9 cellular contexts compared by ENCODE assay signal in the genomic region with DNA sequence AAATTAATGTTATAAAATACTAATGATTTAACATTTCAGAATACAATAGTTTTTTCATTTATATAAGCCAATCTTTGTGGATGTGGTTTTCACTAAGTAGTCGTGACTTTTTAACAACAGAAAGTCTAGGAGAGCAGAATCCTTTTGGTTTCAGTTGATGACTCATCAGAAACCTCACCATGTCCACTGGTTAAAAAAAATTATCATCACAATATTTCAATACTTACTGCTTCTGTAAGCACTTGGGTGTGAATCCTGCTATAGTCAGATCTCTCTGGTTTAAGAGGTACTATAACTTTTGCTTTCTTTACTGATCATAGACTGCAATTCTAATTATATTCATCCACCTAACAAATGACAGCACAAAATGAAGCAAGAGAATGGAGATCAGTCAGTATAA.
DNase-seq lines count a peak whose midpoint lies in the region; ATAC-seq, FAIRE-seq and TF ChIP-seq lines count a peak whose summit lies in the region.
"Had no signal": no experiment of that assay in that cellular context is flagged by ENCODE, and none has a peak within 500 bp of the region (broad histone marks: within the 10 kb centered on the region; RNA-seq: fewer than 3 reads in every experiment).

No MANE protein-coding gene starts in this region.

- H3K9me3 ChIP-seq in heart left ventricle = peaks cover 0 to 4% (median 0%) of the 10 kb centered on the region in 12 donors

- peak; percentile 94 for ATAC-seq in GM18519 (IDR thresholded peaks at IDR 0.05; ENCODE audit: low FRiP score, unreplicated experiment)
- ATAC-seq in GM21529 (IDR thresholded peaks at IDR 0.05; ENCODE audit: unreplicated experiment) = peak; percentile 88
- peak; percentile 88 for ATAC-seq in HG03439 (IDR thresholded peaks at IDR 0.05; ENCODE audit: unreplicated experiment)
- ATAC-seq in heart left ventricle = no peak
- ATAC-seq: Panc1 had no signal

- DNase-seq in bronchial epithelial cell (ENCODE audit: low read depth) (peak; percentile 64), NCI-H510A treated with DMSO at 0.1 percent for 48 hours (lab: John Stamatoyannopoulos, UW) (no peak), NCI-H345 (lab: John Stamatoyannopoulos, UW) (no peak), 8988T (no peak), heart left ventricle (no peak)

- no peak overlapping the region for H3K27ac ChIP-seq in heart left ventricle

- H3K27me3 ChIP-seq in bronchial epithelial cell (ENCODE audit: control insufficient read depth, insufficient read depth, low read length) (no peaks in the 10 kb centered on the region), heart left ventricle (no peaks in the 10 kb centered on the region)

- intact Hi-C loops in heart left ventricle (cut with DNase I) = no loop called here

- no peaks in the 10 kb centered on the region for H3K36me3 ChIP-seq in bronchial epithelial cell (ENCODE audit: control insufficient read depth, insufficient read depth, low read length)
- no peaks in the 10 kb centered on the region for H3K36me3 ChIP-seq in heart left ventricle

- no peak for TF ChIP-seq CTCF in bronchial epithelial cell (IDR thresholded peaks at IDR 0.05; ENCODE audit: insufficient read depth, low read length, severe bottlenecking)
- TF ChIP-seq CTCF in heart left ventricle (IDR thresholded peaks at IDR 0.05) = no peak

- H3K4me1 ChIP-seq in heart left ventricle = no peaks in the 10 kb centered on the region

- H3K4me3 ChIP-seq in bronchial epithelial cell (ENCODE audit: low read depth, low read length) (no peak overlapping the region), heart left ventricle (no peak overlapping the region)

- no peak for FAIRE-seq in bronchial epithelial cell (lab: Jason Lieb, UNC)

- no peak for TF ChIP-seq POLR2A in heart left ventricle (IDR thresholded peaks at IDR 0.05)

- 68 to 91% (median 77%) methylated on average over 1 of the region's 1 CpG for WGBS in heart left ventricle, 4 donors

Comparison
In these comparisons a context has a peak if more than half of its experiments do, and no peak if none do; other contexts are left out.
1. ATAC-seq: peak in GM18519 (single experiment), GM21529 (single experiment) and HG03439 (single experiment); none in heart left ventricle (0 of 4).